In the genomic region with DNA sequence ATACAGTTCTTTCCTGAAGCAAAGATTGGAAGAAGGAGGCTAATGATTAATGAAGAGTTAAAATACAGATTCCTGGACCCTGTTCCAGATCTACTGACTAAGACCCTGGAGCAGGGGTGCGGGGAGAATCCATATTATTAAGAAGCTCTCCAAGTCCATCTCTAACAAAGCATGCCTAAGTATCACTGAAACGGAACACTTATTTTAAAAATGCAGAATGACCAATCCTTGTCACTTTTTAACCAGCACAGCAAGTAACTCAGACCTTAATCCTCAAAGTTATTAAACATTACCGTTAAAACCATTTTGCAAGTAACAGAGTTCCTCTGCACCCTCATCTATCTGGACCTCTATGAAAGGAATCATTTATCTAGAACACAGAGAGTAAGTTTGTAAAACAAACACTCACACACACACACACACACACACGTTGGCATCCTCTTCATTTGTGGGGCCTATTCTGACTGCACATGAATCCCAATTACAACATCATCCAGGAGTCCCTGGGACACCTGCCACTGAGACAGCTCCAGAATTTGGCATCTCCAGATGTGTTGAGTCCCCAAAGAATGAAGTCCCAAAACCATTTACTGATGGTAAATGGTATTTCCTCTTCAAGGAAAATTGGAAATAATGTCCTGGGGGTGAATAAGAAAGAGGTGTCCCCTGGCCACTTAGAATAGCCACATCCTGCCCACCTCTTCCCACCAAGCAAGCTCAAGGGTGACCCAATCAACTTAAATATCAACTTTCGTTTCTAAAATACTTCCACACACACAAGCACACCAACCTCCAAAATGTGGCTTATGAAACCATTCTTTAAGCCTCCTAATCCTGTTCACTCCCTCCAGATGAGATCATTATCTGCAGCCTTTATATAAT, we compare ENCODE assay signal across 21 cellular contexts.
DNase-seq lines count a peak whose midpoint lies in the region; ATAC-seq and TF ChIP-seq lines count a peak whose summit lies in the region.
"Had no signal": no experiment of that assay in that cellular context is flagged by ENCODE, and none has a peak within 500 bp of the region (broad histone marks: within the 10 kb centered on the region; RNA-seq: fewer than 3 reads in every experiment).

No MANE protein-coding gene starts in this region.

- H3K4me1 Mint-ChIP-seq in MCF 10A (ENCODE audit: insufficient read depth, unreplicated experiment) (peaks cover 53% of the 10 kb centered on the region), type B pancreatic cell (ENCODE audit: unreplicated experiment) (peaks cover 42% of the 10 kb centered on the region)

- WGBS in mammary epithelial cell (ENCODE audit: low coverage, missing lambda C conversion rate): 86% methylated on average over 5 of the region's 5 CpGs
- 40 to 48% methylated on average over 5 of the region's 5 CpGs for WGBS in body of pancreas, 2 donors

- in situ Hi-C loops in mammary epithelial cell (cut with MboI; ENCODE audit: low sequenced_read_pairs in 2 of 2): no loop called here

- H3K9me3 Mint-ChIP-seq in MCF 10A (ENCODE audit: unreplicated experiment): peaks cover 2% of the 10 kb centered on the region
- H3K9me3 Mint-ChIP-seq in type B pancreatic cell: no peaks in the 10 kb centered on the region

- H2AFZ ChIP-seq in mammary epithelial cell (ENCODE audit: low read depth, low read length): no peak overlapping the region
- H2AFZ ChIP-seq: parathyroid adenoma had no signal

- peaks cover 62% of the 10 kb centered on the region for H3K79me2 ChIP-seq in mammary epithelial cell (ENCODE audit: insufficient read depth, low read length)

- ATAC-seq in body of pancreas: peak; percentile 53
- ATAC-seq in HG03342 (IDR thresholded peaks at IDR 0.05; ENCODE audit: unreplicated experiment): no peak
- ATAC-seq: sciatic nerve had no signal

- POLR2A ChIA-PET in MCF 10A (lab: Yijun Ruan, JAX): interaction anchor here (0.6 kb wide), 2 partner anchors 25 to 36 kb away, joined by 3 to 4 read pairs; no protein-coding TSS in a partner anchor

- H4K20me1 ChIP-seq in mammary epithelial cell (ENCODE audit: insufficient read depth, low read length): no peaks in the 10 kb centered on the region

- TF ChIP-seq CTCF in MCF 10A (IDR thresholded peaks at IDR 0.05; ENCODE audit: unreplicated experiment) (no peak), mammary epithelial cell (conservative IDR thresholded peaks at IDR 0.05 in 1 of 2, IDR thresholded peaks at IDR 0.05 in 1 of 2; ENCODE audit: extremely low read depth in 1 of 2, insufficient read depth in 1 of 2, low read depth in 1 of 2, low read length in 2 of 2) (no peak), body of pancreas (IDR thresholded peaks at IDR 0.05) (no peak), type B pancreatic cell (conservative IDR thresholded peaks at IDR 0.05) (no peak)

- no peaks in the 10 kb centered on the region for H3K27me3 ChIP-seq in mammary epithelial cell (ENCODE audit: insufficient read depth, low read length)
- H3K27me3 ChIP-seq in body of pancreas: no peaks in the 10 kb centered on the region
- H3K27me3 ChIP-seq: upper lobe of left lung had no signal

- peaks cover 66% of the 10 kb centered on the region for H3K4me1 ChIP-seq in mammary epithelial cell (ENCODE audit: insufficient read depth, low read length)
- peaks cover 60% of the 10 kb centered on the region for H3K4me1 ChIP-seq in body of pancreas

- CTCF ChIA-PET in MCF 10A (lab: Yijun Ruan, JAX): interaction anchor here (1.3 kb wide), 1 partner anchor 27 kb away, joined by 3 read pairs; no protein-coding TSS in a partner anchor
- CTCF ChIA-PET in mammary epithelial cell (lab: Charles Lee; ENCODE audit: low non-redundant PET): no interaction called here

- H3K4me2 ChIP-seq in mammary epithelial cell (ENCODE audit: insufficient read depth, low read depth, low read length): no peak overlapping the region

- no peak for TF ChIP-seq POLR2A in body of pancreas (IDR thresholded peaks at IDR 0.05)

- H3K9me3 ChIP-seq in mammary epithelial cell (replicated peaks; ENCODE audit: insufficient read depth, low read length) (no peaks in the 10 kb centered on the region), body of pancreas (no peaks in the 10 kb centered on the region)
- H3K9me3 ChIP-seq: Caco-2, upper lobe of left lung had no signal

- BruUV-seq in MCF 10A (replicated peaks; lab: Mats Ljungman, UMichigan): no TSS peak
- no TSS peak for BruUV-seq in mammary epithelial cell (replicated peaks; lab: Mats Ljungman, UMichigan)

- dilution Hi-C loops in mammary epithelial cell (cut with HindIII; ENCODE audit: low sequenced_read_pairs): no loop called here

- H3K4me3 ChIP-seq in mammary epithelial cell (replicated peaks in 1 of 3; ENCODE audit: insufficient read depth in 1 of 3, low read depth in 2 of 3, low read length in 3 of 3) (no peak overlapping the region), body of pancreas (no peak overlapping the region)
- H3K4me3 ChIP-seq: upper lobe of left lung had no signal

- no peak for DNase-seq in MCF 10A (ENCODE audit: unreplicated experiment)
- DNase-seq in mammary epithelial cell: no peak
- no peak for DNase-seq in body of pancreas
- DNase-seq in kidney tubule cell (ENCODE audit: low spot score): peak; percentile 100
- no peak for DNase-seq in type B pancreatic cell (ENCODE audit: extremely low spot score, unreplicated experiment)
- DNase-seq in NCI-H526 treated with DMSO at 0.1 percent for 48 hours (lab: John Stamatoyannopoulos, UW): no peak
- no peak for DNase-seq in anterior cingulate cortex (lab: John Stamatoyannopoulos, UW)
- DNase-seq: activated CD4-positive, CD25-positive, alpha-beta regulatory T cell treated with anti-CD3 and anti-CD28 coated beads, Interleukin-2, amount 50 U/mL, for 72 hours; activated gamma-delta T cell treated with Interleukin-2 at 50 U/mL for 16 hours; activated T-cell treated with anti-CD3 and anti-CD28 coated beads, Interleukin-2, amount 50 U/mL, for 1 hour; Caco-2; EL; H7; KBM-7; NCI-H1694; SHP77; stimulated activated CD4-positive, alpha-beta T cell treated with anti-CD3 and anti-CD28 coated beads, Interleukin-15, amount 100 ng/mL, for 24 hours; upper lobe of left lung had no signal

- H3K4me3 Mint-ChIP-seq in MCF 10A (ENCODE audit: unreplicated experiment) (no peak overlapping the region), type B pancreatic cell (no peak overlapping the region)

- no peaks in the 10 kb centered on the region for H3K27me3 Mint-ChIP-seq in MCF 10A (ENCODE audit: insufficient read depth, unreplicated experiment)
- no peaks in the 10 kb centered on the region for H3K27me3 Mint-ChIP-seq in type B pancreatic cell

- H3K27ac ChIP-seq in mammary epithelial cell (ENCODE audit: insufficient read depth, low read depth, low read length): no peak overlapping the region
- H3K27ac ChIP-seq in body of pancreas: peak overlapping the region; percentile 28 to 81 (median 64)
- H3K27ac ChIP-seq: parathyroid adenoma had no signal

- H3K9ac ChIP-seq in mammary epithelial cell (ENCODE audit: insufficient read depth, low read length): no peak overlapping the region
- H3K9ac ChIP-seq: parathyroid adenoma had no signal

- H3K27ac Mint-ChIP-seq in MCF 10A (ENCODE audit: low read depth, unreplicated experiment) (peak overlapping the region; percentile 72), type B pancreatic cell (peak overlapping the region; percentile 47)

- H3K36me3 Mint-ChIP-seq in MCF 10A (ENCODE audit: insufficient read depth, unreplicated experiment) (peaks cover 8% of the 10 kb centered on the region), type B pancreatic cell (peaks cover 27% of the 10 kb centered on the region)

- intact Hi-C loops in MCF 10A (cut with micrococcal nuclease): no loop called here
- intact Hi-C loops in mammary epithelial cell (cut with micrococcal nuclease): no loop called here
- intact Hi-C loops in body of pancreas (cut with DNase I): no loop called here

- H3K36me3 ChIP-seq in mammary epithelial cell (ENCODE audit: insufficient read depth, low read length) (no peaks in the 10 kb centered on the region), body of pancreas (replicated peaks in 1 of 2; ENCODE audit: insufficient read depth in 1 of 2, low read depth in 2 of 2) (no peaks in the 10 kb centered on the region)
- H3K36me3 ChIP-seq: upper lobe of left lung had no signal
